ENCODE assay signal across 2 cellular contexts in the genomic region with DNA sequence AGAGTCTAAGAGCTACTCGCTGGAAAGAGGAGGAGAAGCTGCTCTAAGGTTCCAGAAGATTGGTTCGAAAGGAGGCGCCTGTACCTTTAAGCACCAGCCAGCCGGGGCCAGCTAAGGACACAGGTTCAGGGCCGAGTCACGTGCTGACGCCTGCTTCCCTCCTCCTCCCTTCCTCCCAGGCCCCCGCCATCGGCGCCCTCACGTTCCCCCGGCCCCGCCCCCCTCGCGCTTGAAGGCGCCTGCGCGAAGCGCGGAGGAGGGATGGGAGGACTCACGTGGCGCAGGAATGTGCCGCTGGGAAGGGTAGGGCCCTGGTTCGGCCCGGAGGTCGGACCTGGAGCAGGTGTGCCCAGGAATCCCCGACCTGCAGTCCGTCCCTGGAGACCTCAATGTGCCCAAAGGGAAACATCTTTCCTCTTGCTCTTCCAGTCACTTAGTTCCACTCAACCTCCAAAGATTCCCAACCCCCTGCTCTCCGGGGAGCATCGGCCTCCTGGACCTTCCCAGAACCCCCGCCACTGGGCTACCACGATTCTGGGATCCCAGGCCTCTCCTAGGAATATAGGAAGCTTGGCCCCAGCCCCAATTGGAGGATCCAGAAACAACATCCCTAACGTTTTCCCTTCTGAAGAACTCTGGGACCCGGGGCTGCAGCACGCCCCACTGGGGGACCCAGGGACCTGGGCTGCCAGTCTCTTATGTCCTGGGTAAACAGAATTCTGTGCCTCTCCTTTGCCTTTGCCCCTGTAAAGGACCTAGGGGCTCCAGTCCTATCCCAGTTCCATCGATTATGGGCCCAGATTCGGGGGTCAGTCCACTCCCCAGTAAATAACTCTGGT.
TF ChIP-seq lines count a peak whose summit lies in the region.

No MANE protein-coding gene starts in this region.

TF ChIP-seq in GM23338, 12 proteins besides CTCF, POLR2A, EP300 and RAD21 (continues in another document):
- TF ChIP-seq ZNF114 (CRISPR knock-in tag; IDR thresholded peaks at IDR 0.05), result no peak
- TF ChIP-seq NANOG (IDR thresholded peaks at IDR 0.05; ENCODE audit: borderline replicate concordance), result no peak
- TF ChIP-seq EZH2phosphoT487 (IDR thresholded peaks at IDR 0.05; ENCODE audit: unreplicated experiment), result no peak
- TF ChIP-seq, protein P1, sequence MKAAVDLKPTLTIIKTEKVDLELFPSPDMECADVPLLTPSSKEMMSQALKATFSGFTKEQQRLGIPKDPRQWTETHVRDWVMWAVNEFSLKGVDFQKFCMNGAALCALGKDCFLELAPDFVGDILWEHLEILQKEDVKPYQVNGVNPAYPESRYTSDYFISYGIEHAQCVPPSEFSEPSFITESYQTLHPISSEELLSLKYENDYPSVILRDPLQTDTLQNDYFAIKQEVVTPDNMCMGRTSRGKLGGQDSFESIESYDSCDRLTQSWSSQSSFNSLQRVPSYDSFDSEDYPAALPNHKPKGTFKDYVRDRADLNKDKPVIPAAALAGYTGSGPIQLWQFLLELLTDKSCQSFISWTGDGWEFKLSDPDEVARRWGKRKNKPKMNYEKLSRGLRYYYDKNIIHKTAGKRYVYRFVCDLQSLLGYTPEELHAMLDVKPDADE (IDR thresholded peaks at IDR 0.05), result peak; percentile 32; the same call in 1 of the 2 replicates
- TF ChIP-seq CREB1 (CRISPR knock-in tag; IDR thresholded peaks at IDR 0.05; ENCODE audit: low read depth), result peak; percentile 45; the same call in 1 of the 2 replicates
- no peak for TF ChIP-seq EZH2 (IDR thresholded peaks at IDR 0.05; ENCODE audit: low read depth, unreplicated experiment)
- peak; percentile 62 for TF ChIP-seq POLR2AphosphoS5 (IDR thresholded peaks at IDR 0.05; ENCODE audit: low read depth)
- no peak for TF ChIP-seq JUNB (IDR thresholded peaks at IDR 0.05; ENCODE audit: unreplicated experiment)
- TF ChIP-seq ZNF462 (CRISPR knock-in tag; IDR thresholded peaks at IDR 0.05), result no peak
- no peak for TF ChIP-seq STAT1 (IDR thresholded peaks at IDR 0.05; ENCODE audit: unreplicated experiment)
- TF ChIP-seq ZNF331 (CRISPR knock-in tag; IDR thresholded peaks at IDR 0.05; ENCODE audit: low read depth), result no peak

TF ChIP-seq in SK-N-SH, 30 proteins besides CTCF, POLR2A, EP300 and RAD21:
- no peak for TF ChIP-seq TEAD4 (IDR thresholded peaks at IDR 0.05; ENCODE audit: borderline replicate concordance, insufficient read depth)
- no peak for TF ChIP-seq RFX5 (IDR thresholded peaks at IDR 0.05; ENCODE audit: low read length)
- peak; percentile 34; the same call in 1 of the 2 replicates for TF ChIP-seq TCF12 (IDR thresholded peaks at IDR 0.05)
- TF ChIP-seq ELF1 (IDR thresholded peaks at IDR 0.05), result no peak
- peak; percentile 78 for TF ChIP-seq MXI1 (IDR thresholded peaks at IDR 0.05; ENCODE audit: low read depth, low read length)
- peak; percentile 51; the same call in 1 of the 2 replicates for TF ChIP-seq NRF1 (IDR thresholded peaks at IDR 0.05; ENCODE audit: low read depth, low read length)
- TF ChIP-seq TAF1 (IDR thresholded peaks at IDR 0.05; ENCODE audit: borderline replicate concordance, low read depth, low read length), result peak; percentile 34; the same call in 1 of the 2 replicates
- TF ChIP-seq, protein P2, sequence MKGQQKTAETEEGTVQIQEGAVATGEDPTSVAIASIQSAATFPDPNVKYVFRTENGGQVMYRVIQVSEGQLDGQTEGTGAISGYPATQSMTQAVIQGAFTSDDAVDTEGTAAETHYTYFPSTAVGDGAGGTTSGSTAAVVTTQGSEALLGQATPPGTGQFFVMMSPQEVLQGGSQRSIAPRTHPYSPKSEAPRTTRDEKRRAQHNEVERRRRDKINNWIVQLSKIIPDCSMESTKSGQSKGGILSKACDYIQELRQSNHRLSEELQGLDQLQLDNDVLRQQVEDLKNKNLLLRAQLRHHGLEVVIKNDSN (IDR thresholded peaks at IDR 0.05; ENCODE audit: borderline replicate concordance, low read depth), result peak; percentile 94
- TF ChIP-seq, protein P3, sequence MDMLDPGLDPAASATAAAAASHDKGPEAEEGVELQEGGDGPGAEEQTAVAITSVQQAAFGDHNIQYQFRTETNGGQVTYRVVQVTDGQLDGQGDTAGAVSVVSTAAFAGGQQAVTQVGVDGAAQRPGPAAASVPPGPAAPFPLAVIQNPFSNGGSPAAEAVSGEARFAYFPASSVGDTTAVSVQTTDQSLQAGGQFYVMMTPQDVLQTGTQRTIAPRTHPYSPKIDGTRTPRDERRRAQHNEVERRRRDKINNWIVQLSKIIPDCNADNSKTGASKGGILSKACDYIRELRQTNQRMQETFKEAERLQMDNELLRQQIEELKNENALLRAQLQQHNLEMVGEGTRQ (IDR thresholded peaks at IDR 0.05; ENCODE audit: borderline replicate concordance, low read depth, low read length), result peak; percentile 72
- TF ChIP-seq PBX3 (IDR thresholded peaks at IDR 0.05), result peak; percentile 22; the same call in 1 of the 2 replicates
- TF ChIP-seq, protein P4, sequence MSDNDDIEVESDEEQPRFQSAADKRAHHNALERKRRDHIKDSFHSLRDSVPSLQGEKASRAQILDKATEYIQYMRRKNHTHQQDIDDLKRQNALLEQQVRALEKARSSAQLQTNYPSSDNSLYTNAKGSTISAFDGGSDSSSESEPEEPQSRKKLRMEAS (IDR thresholded peaks at IDR 0.05; ENCODE audit: low read depth), result peak; percentile 96
- TF ChIP-seq CHD2 (IDR thresholded peaks at IDR 0.05; ENCODE audit: low read length, partially characterized antibody), result peak; percentile 85
- TF ChIP-seq GATA2 (CRISPR knock-in tag; IDR thresholded peaks at IDR 0.05), result no peak
- TF ChIP-seq RXRA (IDR thresholded peaks at IDR 0.05; ENCODE audit: borderline replicate concordance, low read depth), result peak; percentile 99
- TF ChIP-seq SIN3A (IDR thresholded peaks at IDR 0.05; ENCODE audit: borderline replicate concordance, low read depth, low read length), result peak; percentile 67; the same call in 1 of the 2 replicates
- TF ChIP-seq YY1 (IDR thresholded peaks at IDR 0.05; ENCODE audit: low read depth), result no peak
- TF ChIP-seq JUND (IDR thresholded peaks at IDR 0.05), result no peak
- no peak for TF ChIP-seq ZBTB33 (IDR thresholded peaks at IDR 0.05; ENCODE audit: borderline replicate concordance, low read depth)
TF ChIP-seq in SK-N-SH: peak in this region for 11.
